Comparison of ENCODE assay signal across 1 cellular context in the genomic region with DNA sequence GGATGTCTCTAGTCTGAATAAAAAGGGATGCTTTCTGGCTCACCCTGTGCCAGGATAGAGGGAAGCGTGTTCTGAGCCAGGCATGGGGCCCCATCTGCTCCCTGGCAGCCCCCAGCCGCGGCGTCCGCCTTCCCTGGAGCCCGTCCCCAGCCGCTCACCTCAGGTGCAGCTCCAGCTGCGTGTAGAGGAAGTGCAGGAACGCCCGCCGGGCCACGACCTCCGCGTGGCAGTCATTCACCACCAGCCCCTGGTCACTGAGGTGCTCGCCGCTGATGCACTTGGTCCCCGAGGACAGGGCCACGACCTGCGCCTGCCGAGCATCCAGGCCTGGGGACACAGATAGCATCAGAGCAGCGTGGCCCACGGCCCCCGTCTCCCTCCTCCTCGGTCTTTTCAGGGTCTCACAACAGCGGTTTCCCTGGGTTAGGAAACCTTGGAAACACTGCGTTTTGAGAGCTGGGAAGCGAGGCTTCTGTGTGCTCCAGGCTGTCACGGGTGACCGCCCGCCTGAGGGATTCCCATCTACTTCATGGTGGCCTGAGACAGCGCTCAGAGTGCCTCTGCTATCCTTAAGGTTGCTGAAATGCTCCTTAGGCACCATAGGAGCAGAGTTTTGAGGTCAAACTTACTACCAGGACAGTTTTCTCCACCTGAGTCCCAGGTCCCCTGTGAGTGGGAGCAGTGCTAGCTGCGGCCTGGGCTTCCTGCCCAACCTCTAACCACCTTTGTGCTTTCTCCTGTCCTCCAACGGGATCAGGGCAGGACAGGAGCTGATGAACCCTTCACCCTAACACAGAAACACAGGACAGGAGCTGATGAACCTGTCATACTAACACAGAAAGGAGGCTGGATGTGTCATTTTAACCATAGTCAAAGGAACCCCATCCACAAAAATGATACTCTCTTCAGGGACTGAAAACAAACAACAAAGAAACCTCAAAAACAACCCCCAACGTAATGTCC.
TF ChIP-seq lines count a peak whose summit lies in the region.

No MANE protein-coding gene starts in this region.

TF ChIP-seq in IMR-90, 13 proteins besides CTCF, POLR2A, EP300 and RAD21 (continued from another document):
- no peak for TF ChIP-seq ELK1 (IDR thresholded peaks at IDR 0.05; ENCODE audit: borderline replicate concordance, low read depth, low read length)
- TF ChIP-seq MXI1 (IDR thresholded peaks at IDR 0.05; ENCODE audit: borderline replicate concordance, low read depth, low read length): no peak
- TF ChIP-seq RFX5 (IDR thresholded peaks at IDR 0.05; ENCODE audit: low read depth, low read length): no peak
- TF ChIP-seq SMC3 (IDR thresholded peaks at IDR 0.05; ENCODE audit: low read depth, low read length): no peak
